In the genomic region with DNA sequence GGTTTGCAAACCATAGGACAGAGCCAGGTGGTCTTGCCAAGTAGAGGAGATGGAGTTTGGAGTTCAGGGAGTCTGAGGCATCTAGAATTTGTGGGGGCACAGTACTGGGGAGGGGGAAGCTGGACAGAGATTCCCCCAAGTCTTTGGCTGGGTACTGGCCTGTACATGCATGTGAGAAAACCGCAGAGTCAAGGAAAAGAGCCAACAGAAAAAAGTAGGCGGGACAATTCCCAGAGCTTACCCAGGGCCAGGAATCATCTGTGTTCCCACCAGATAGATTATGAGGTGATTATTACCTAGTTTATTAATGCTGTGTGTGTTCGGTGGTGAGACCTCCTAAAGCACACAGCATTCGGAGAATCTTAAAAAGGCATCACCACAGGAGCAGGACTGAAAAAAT, we compare ENCODE assay signal across 14 cellular contexts. TPM values are rescaled to one million over a fixed set of nuclear protein-coding genes. Genes with fewer than 3 reads are reported as not detected.
DNase-seq lines count a peak whose midpoint lies in the region; ATAC-seq and TF ChIP-seq lines count a peak whose summit lies in the region.
"Had no signal": no experiment of that assay in that cellular context is flagged by ENCODE, and none has a peak within 500 bp of the region (broad histone marks: within the 10 kb centered on the region; RNA-seq: fewer than 3 reads in every experiment).

No MANE protein-coding gene starts in this region.

- H3K36me3 Mint-ChIP-seq in activated naive CD4-positive, alpha-beta T cell treated with anti-CD3 and anti-CD28 coated beads, Interleukin-2, amount 50 U/mL, for 24 hours: no peaks in the 10 kb centered on the region
- peaks cover 12% of the 10 kb centered on the region for H3K36me3 Mint-ChIP-seq in activated naive CD4-positive, alpha-beta T cell treated with anti-CD3 and anti-CD28 coated beads, Interleukin-2, amount 10 ng/mL, durations not matched to agents 7 days and 5 days
- H3K36me3 Mint-ChIP-seq in effector memory CD8-positive, alpha-beta T cell (ENCODE audit: insufficient read depth): no peaks in the 10 kb centered on the region

- H3K27ac ChIP-seq in RWPE1: peak overlapping the region; percentile 72
- H3K27ac ChIP-seq in gastrocnemius medialis: peak overlapping the region; percentile 20 to 64 (median 61)

- no peaks in the 10 kb centered on the region for H3K36me3 ChIP-seq in gastrocnemius medialis

- H3K27me3 ChIP-seq in gastrocnemius medialis: no peaks in the 10 kb centered on the region

- H3K27ac Mint-ChIP-seq in activated naive CD4-positive, alpha-beta T cell treated with anti-CD3 and anti-CD28 coated beads, Interleukin-2, amount 50 U/mL, for 24 hours: peak overlapping the region; percentile 1
- no peak overlapping the region for H3K27ac Mint-ChIP-seq in activated naive CD4-positive, alpha-beta T cell treated with anti-CD3 and anti-CD28 coated beads, Interleukin-2, amount 10 ng/mL, durations not matched to agents 7 days and 5 days
- no peak overlapping the region for H3K27ac Mint-ChIP-seq in effector memory CD8-positive, alpha-beta T cell
- H3K27ac Mint-ChIP-seq: HFFc6 had no signal

- CTCF ChIA-PET in activated naive CD4-positive, alpha-beta T cell treated with anti-CD3 and anti-CD28 coated beads, Interleukin-2, amount 10 ng/mL, durations not matched to agents 7 days and 5 days (lab: Charles Lee): no interaction called here
- CTCF ChIA-PET in RWPE1 (lab: Yijun Ruan, JAX): interaction anchor here (1.7 kb wide), 1 partner anchor 35 kb away, joined by 4 read pairs; no protein-coding TSS in a partner anchor

- TF ChIP-seq POLR2A in gastrocnemius medialis (IDR thresholded peaks at IDR 0.05): no peak

- intact Hi-C loops in gastrocnemius medialis (cut with DNase I; ENCODE audit: low total_unique reads): no loop called here

- DNase-seq in activated naive CD4-positive, alpha-beta T cell treated with anti-CD3 and anti-CD28 coated beads, Interleukin-2, amount 10 ng/mL, durations not matched to agents 7 days and 5 days: no peak
- peak; percentile 23 for DNase-seq in RWPE1 (ENCODE audit: low spot score)
- DNase-seq in fibroblast of mammary gland (ENCODE audit: low read depth): peak; percentile 51
- DNase-seq in gastrocnemius medialis: no peak
- DNase-seq in effector memory CD8-positive, alpha-beta T cell: no peak
- DNase-seq in DMS 273 (lab: John Stamatoyannopoulos, UW; ENCODE audit: unreplicated experiment): no peak
- DNase-seq: CD4-positive, alpha-beta T cell; DMS79 treated with DMSO at 0.1 percent for 48 hours; HFFc6; NCI-H1092; NCI-H226; NCI-H526 treated with DMSO at 0.1 percent for 48 hours had no signal

- H3K9me3 Mint-ChIP-seq in activated naive CD4-positive, alpha-beta T cell treated with anti-CD3 and anti-CD28 coated beads, Interleukin-2, amount 50 U/mL, for 24 hours: no peaks in the 10 kb centered on the region
- no peaks in the 10 kb centered on the region for H3K9me3 Mint-ChIP-seq in activated naive CD4-positive, alpha-beta T cell treated with anti-CD3 and anti-CD28 coated beads, Interleukin-2, amount 10 ng/mL, durations not matched to agents 7 days and 5 days
- no peaks in the 10 kb centered on the region for H3K9me3 Mint-ChIP-seq in effector memory CD8-positive, alpha-beta T cell
- H3K9me3 Mint-ChIP-seq: CD4-positive, alpha-beta T cell; HFFc6 had no signal

- H3K4me3 Mint-ChIP-seq in activated naive CD4-positive, alpha-beta T cell treated with anti-CD3 and anti-CD28 coated beads, Interleukin-2, amount 50 U/mL, for 24 hours: no peak overlapping the region
- H3K4me3 Mint-ChIP-seq in activated naive CD4-positive, alpha-beta T cell treated with anti-CD3 and anti-CD28 coated beads, Interleukin-2, amount 10 ng/mL, durations not matched to agents 7 days and 5 days: no peak overlapping the region
- H3K4me3 Mint-ChIP-seq in effector memory CD8-positive, alpha-beta T cell: no peak overlapping the region
- H3K4me3 Mint-ChIP-seq: CD4-positive, alpha-beta T cell; HFFc6 had no signal

- POLR2A ChIA-PET in RWPE1 (lab: Yijun Ruan, JAX; ENCODE audit: low non-redundant PET): no interaction called here

- H3K9me3 ChIP-seq in gastrocnemius medialis: no peaks in the 10 kb centered on the region

- in situ Hi-C loops in gastrocnemius medialis (cut with MboI; ENCODE audit: low sequenced_read_pairs in 4 of 4): loop anchor here in 3 of 4 donors (25.0 kb wide), 2 partner anchors 310 to 435 kb away; no protein-coding TSS in a partner anchor

- H3K4me1 ChIP-seq in gastrocnemius medialis: peaks cover 46 to 50% of the 10 kb centered on the region in 2 donors

- peaks cover 41% of the 10 kb centered on the region for H3K4me1 Mint-ChIP-seq in activated naive CD4-positive, alpha-beta T cell treated with anti-CD3 and anti-CD28 coated beads, Interleukin-2, amount 50 U/mL, for 24 hours
- peaks cover 37% of the 10 kb centered on the region for H3K4me1 Mint-ChIP-seq in activated naive CD4-positive, alpha-beta T cell treated with anti-CD3 and anti-CD28 coated beads, Interleukin-2, amount 10 ng/mL, durations not matched to agents 7 days and 5 days
- peaks cover 15 to 16% of the 10 kb centered on the region in 2 donors for H3K4me1 Mint-ChIP-seq in effector memory CD8-positive, alpha-beta T cell (ENCODE audit: low read depth in 2 of 2)

- H3K27me3 Mint-ChIP-seq in activated naive CD4-positive, alpha-beta T cell treated with anti-CD3 and anti-CD28 coated beads, Interleukin-2, amount 50 U/mL, for 24 hours: no peaks in the 10 kb centered on the region
- H3K27me3 Mint-ChIP-seq in activated naive CD4-positive, alpha-beta T cell treated with anti-CD3 and anti-CD28 coated beads, Interleukin-2, amount 10 ng/mL, durations not matched to agents 7 days and 5 days: no peaks in the 10 kb centered on the region
- no peaks in the 10 kb centered on the region for H3K27me3 Mint-ChIP-seq in effector memory CD8-positive, alpha-beta T cell
- H3K27me3 Mint-ChIP-seq: CD4-positive, alpha-beta T cell had no signal

- ATAC-seq in gastrocnemius medialis (no peak), GM21786 (IDR thresholded peaks at IDR 0.05; ENCODE audit: unreplicated experiment) (no peak)
- ATAC-seq in effector memory CD8-positive, alpha-beta T cell (replicated peaks): no peak

- H3K4me3 ChIP-seq in fibroblast of mammary gland (ENCODE audit: control insufficient read depth, low read depth, low read length) (no peak overlapping the region), gastrocnemius medialis (no peak overlapping the region)

- no peak for TF ChIP-seq CTCF in RWPE1 (conservative IDR thresholded peaks at IDR 0.05; ENCODE audit: low read depth)
- TF ChIP-seq CTCF in fibroblast of mammary gland (conservative IDR thresholded peaks at IDR 0.05; ENCODE audit: control insufficient read depth, insufficient read depth, low read depth, low read length): no peak
- no peak for TF ChIP-seq CTCF in gastrocnemius medialis (IDR thresholded peaks at IDR 0.05 in 4 of 5, conservative IDR thresholded peaks at IDR 0.05 in 1 of 5)

RNA-seq across cellular contexts. Expression of a gene that starts 11.3 kb away (rescaled TPM):
- 10 to 100 TPM in 2 of 4 donors, 1 to 10 TPM in 2; 5.1 to 15.8 (median 11.9) TPM for total RNA-seq in gastrocnemius medialis

Comparison
In these comparisons a context has a peak if more than half of its experiments do, and no peak if none do; other contexts are left out.
1. DNase-seq: peak in RWPE1 (single experiment) and fibroblast of mammary gland (single experiment); none in activated naive CD4-positive, alpha-beta T cell treated with anti-CD3 and anti-CD28 coated beads, Interleukin-2, amount 10 ng/mL, durations not matched to agents 7 days and 5 days (single experiment), gastrocnemius medialis (0 of 2), effector memory CD8-positive, alpha-beta T cell (0 of 3) and DMS 273 (single experiment).